ENCODE assay signal across 8 cellular contexts in the genomic region with DNA sequence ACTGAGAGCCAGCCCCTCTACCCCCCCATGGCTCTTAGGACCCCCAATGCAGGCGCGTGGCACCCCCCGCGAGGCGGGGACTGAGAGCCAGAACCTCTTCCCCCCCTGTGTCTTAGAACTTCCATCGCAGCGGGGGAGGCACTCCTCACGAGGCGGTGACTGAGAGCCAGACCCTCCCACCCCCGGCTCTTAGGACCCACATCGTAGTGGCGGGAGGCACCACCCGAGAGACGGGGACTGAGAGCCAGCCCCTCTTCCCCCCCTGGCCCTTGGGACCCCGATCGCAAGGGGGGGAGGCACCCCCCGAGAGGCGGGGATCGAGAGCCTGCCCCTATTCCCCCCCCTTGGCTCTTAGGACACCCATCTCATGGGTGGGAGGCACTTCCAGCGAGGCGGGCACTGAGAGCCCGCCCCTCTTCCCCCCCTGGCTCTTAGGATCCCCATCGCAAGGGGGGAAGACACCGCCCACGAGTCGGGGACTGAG. TPM values are rescaled to one million over a fixed set of nuclear protein-coding genes. Genes with fewer than 3 reads are reported as not detected.
DNase-seq lines count a peak whose midpoint lies in the region; ATAC-seq and TF ChIP-seq lines count a peak whose summit lies in the region.

No MANE protein-coding gene starts in this region.

- 31% methylated on average over 8 of the region's 26 CpGs; no CpG with 5 or more reads in 1 of the 2 donors for WGBS in transverse colon (ENCODE audit: low coverage in 1 of 2), 2 donors

- no peak for TF ChIP-seq POLR2A in transverse colon (IDR thresholded peaks at IDR 0.05)

- peak; percentile 88 for DNase-seq in NCI-H1105 (lab: John Stamatoyannopoulos, UW)
- DNase-seq in left kidney (ENCODE audit: low read depth, low spot score): peak; percentile 82
- DNase-seq in transverse colon: no peak
- no peak for DNase-seq in NCI-H187 treated with DMSO at 0.1 percent for 48 hours (lab: John Stamatoyannopoulos, UW)

- no peak for TF ChIP-seq EP300 in transverse colon (IDR thresholded peaks at IDR 0.05; ENCODE audit: low read depth)

- no peak overlapping the region for H3K27ac Mint-ChIP-seq in activated naive CD4-positive, alpha-beta T cell treated with anti-CD3 and anti-CD28 coated beads, Interleukin-2, amount 50 U/mL, for 24 hours

- TF ChIP-seq CTCF in transverse colon (IDR thresholded peaks at IDR 0.05): no peak

- no peaks in the 10 kb centered on the region for H3K36me3 ChIP-seq in transverse colon

- ATAC-seq in GM21717 (IDR thresholded peaks at IDR 0.05; ENCODE audit: unreplicated experiment) (no peak), HG02759 (IDR thresholded peaks at IDR 0.05; ENCODE audit: unreplicated experiment) (no peak)

- no peaks in the 10 kb centered on the region for H3K36me3 Mint-ChIP-seq in activated naive CD4-positive, alpha-beta T cell treated with anti-CD3 and anti-CD28 coated beads, Interleukin-2, amount 50 U/mL, for 24 hours

- peaks cover 5 to 33% (median 18%) of the 10 kb centered on the region in 4 donors for H3K4me1 ChIP-seq in transverse colon

- intact Hi-C loops in transverse colon (cut with DNase I; ENCODE audit: low total_unique reads): no loop called here

- peaks cover 9% of the 10 kb centered on the region for H3K4me1 Mint-ChIP-seq in activated naive CD4-positive, alpha-beta T cell treated with anti-CD3 and anti-CD28 coated beads, Interleukin-2, amount 50 U/mL, for 24 hours

- H3K27me3 Mint-ChIP-seq in activated naive CD4-positive, alpha-beta T cell treated with anti-CD3 and anti-CD28 coated beads, Interleukin-2, amount 50 U/mL, for 24 hours: peaks cover 8% of the 10 kb centered on the region

- no peaks in the 10 kb centered on the region for H3K9me3 ChIP-seq in transverse colon

- H3K9me3 Mint-ChIP-seq in activated naive CD4-positive, alpha-beta T cell treated with anti-CD3 and anti-CD28 coated beads, Interleukin-2, amount 50 U/mL, for 24 hours: no peaks in the 10 kb centered on the region

- peak overlapping the region; percentile 47; the same call in 1 of the 2 replicates for H3K4me3 ChIP-seq in GM08714 (ENCODE audit: low read length)
- peak overlapping the region; percentile 15 to 59 (median 30) for H3K4me3 ChIP-seq in transverse colon

- no peak overlapping the region for H3K27ac ChIP-seq in transverse colon

- H3K4me3 Mint-ChIP-seq in activated naive CD4-positive, alpha-beta T cell treated with anti-CD3 and anti-CD28 coated beads, Interleukin-2, amount 50 U/mL, for 24 hours: peak overlapping the region; percentile 75

- in situ Hi-C loops in transverse colon (cut with MboI; ENCODE audit: low pct_ligation_motif_present in 1 of 4, low pct_unique_long_range_greater_than_20kb in 1 of 4, low sequenced_read_pairs in 3 of 4): loop anchor here in 2 of 4 donors (25.0 kb wide), 1 partner anchor 119 kb away; no protein-coding TSS in a partner anchor

- peaks cover 39% of the 10 kb centered on the region for H3K27me3 ChIP-seq in transverse colon

RNA-seq across cellular contexts. Expression of a gene that starts 44.7 kb away (rescaled TPM):
- total RNA-seq in transverse colon: 100 to 1,000 TPM in 1 of 4 donors, 10 to 100 TPM in 3; 28.6 to 161 (median 46.5) TPM

Comparison
In these comparisons a context has a peak if more than half of its experiments do, and no peak if none do; other contexts are left out.
1. DNase-seq: peak in NCI-H1105 (single experiment) and left kidney (single experiment); none in transverse colon (single experiment) and NCI-H187 treated with DMSO at 0.1 percent for 48 hours (single experiment).